Comparison of ENCODE assay signal across 10 cellular contexts in genomic region chr10:71396714-71397339, GRCh38. TPM values are rescaled to one million over a fixed set of nuclear protein-coding genes. Genes with fewer than 3 reads are reported as not detected.
DNase-seq lines count a peak whose midpoint lies in the region; ATAC-seq and TF ChIP-seq lines count a peak whose summit lies in the region.
"Had no signal": no experiment of that assay in that cellular context is flagged by ENCODE, and none has a peak within 500 bp of the region (broad histone marks: within the 10 kb centered on the region; RNA-seq: fewer than 3 reads in every experiment).

Gene CDH23 (plus strand): TSS chr10:71396920. CDS start chr10:71439832, 42,912 bp downstream.

- no peaks in the 10 kb centered on the region for H3K79me2 ChIP-seq in trophoblast cell (ENCODE audit: control insufficient read depth, insufficient read depth, low read length, poor library complexity)

- no peak within 1 kb of the TSS for H3K14ac ChIP-seq in trophoblast cell (ENCODE audit: low read length)

- H3K4me3 ChIP-seq in SJSA1 = peak within 1 kb of the TSS; percentile 27
- H3K4me3 ChIP-seq in gastroesophageal sphincter = peak within 1 kb of the TSS; percentile 57 to 70
- H3K4me3 ChIP-seq in trophoblast cell (ENCODE audit: low read depth, low read length) = peak within 1 kb of the TSS; percentile 33

- H3K9ac ChIP-seq in trophoblast cell (ENCODE audit: low read length) = no peak within 1 kb of the TSS

- no peak within 1 kb of the TSS for H4K91ac ChIP-seq in trophoblast cell (ENCODE audit: low read depth, low read length)

- no peak within 1 kb of the TSS for H2AFZ ChIP-seq in trophoblast cell (ENCODE audit: insufficient read depth, low read length, poor library complexity)

- H3K79me1 ChIP-seq in trophoblast cell (ENCODE audit: low read length) = no peaks in the 10 kb centered on the region

- H3K27ac ChIP-seq in SJSA1 = no peak within 1 kb of the TSS
- H3K27ac ChIP-seq in gastroesophageal sphincter = peak within 1 kb of the TSS in 3 of 4 donors; percentile 76 to 88 (median 85)
- no peak within 1 kb of the TSS for H3K27ac ChIP-seq in trophoblast cell (ENCODE audit: low read depth, low read length)
- H3K27ac ChIP-seq: C4-2B had no signal

- no peak within 1 kb of the TSS for H2BK5ac ChIP-seq in trophoblast cell (ENCODE audit: low read depth, low read length, poor library complexity)

- H3K23ac ChIP-seq in trophoblast cell (ENCODE audit: low read length) = no peak within 1 kb of the TSS

- H3K4me2 ChIP-seq in trophoblast cell (ENCODE audit: low read length) = peak within 1 kb of the TSS; percentile 60

- no peaks in the 10 kb centered on the region for H3K36me3 ChIP-seq in SJSA1
- no peaks in the 10 kb centered on the region for H3K36me3 ChIP-seq in gastroesophageal sphincter
- H3K36me3 ChIP-seq in trophoblast cell (ENCODE audit: control insufficient read depth in 1 of 2, insufficient read depth in 2 of 2, low read length in 2 of 2) = no peaks in the 10 kb centered on the region

- peak in 1 of 4 experiments; percentile 7 for TF ChIP-seq CTCF in gastroesophageal sphincter (IDR thresholded peaks at IDR 0.05)

- DNase-seq in NCI-H82 (lab: John Stamatoyannopoulos, UW) (peak; percentile 65), NCI-H82 treated with DMSO at 0.1 percent for 48 hours (lab: John Stamatoyannopoulos, UW; ENCODE audit: unreplicated experiment) (no peak), SJSA1 (ENCODE audit: low read depth in 1 of 2, low spot score in 2 of 2) (peak; percentile 23 to 43), trophoblast cell (peak; percentile 42 to 69), SHP77 (lab: John Stamatoyannopoulos, UW) (no peak), ACHN (no peak)

- ATAC-seq in gastroesophageal sphincter (peak; percentile 75), HG03039 (IDR thresholded peaks at IDR 0.05; ENCODE audit: unreplicated experiment) (no peak)

- WGBS in gastroesophageal sphincter (ENCODE audit: low coverage in 1 of 2), 2 donors = no CpG with 5 or more reads among the region's 97 CpGs
- no CpG with 5 or more reads among the region's 97 CpGs for WGBS in trophoblast cell (ENCODE audit: extremely low coverage, insufficient coverage, insufficient read length)

- H3K27me3 ChIP-seq in SJSA1 (replicated peaks) (peaks cover 57% of the 10 kb centered on the region), gastroesophageal sphincter (peaks cover 27% of the 10 kb centered on the region), trophoblast cell (ENCODE audit: insufficient read depth, low read length) (peaks cover 24% of the 10 kb centered on the region)

- H3K4ac ChIP-seq in trophoblast cell (ENCODE audit: low read depth, low read length) = no peak within 1 kb of the TSS

- no peak within 1 kb of the TSS for H4K12ac ChIP-seq in trophoblast cell (ENCODE audit: low read depth, low read length)

- H2AK5ac ChIP-seq in trophoblast cell (ENCODE audit: low read length) = no peak within 1 kb of the TSS

- H3K4me1 ChIP-seq in SJSA1 (replicated peaks) = peaks cover 15% of the 10 kb centered on the region
- peaks cover 0 to 30% (median 16%) of the 10 kb centered on the region in 3 donors for H3K4me1 ChIP-seq in gastroesophageal sphincter
- peaks cover 4 to 6% of the 10 kb centered on the region in 2 experiments for H3K4me1 ChIP-seq in trophoblast cell (ENCODE audit: control insufficient read depth in 1 of 2, insufficient read depth in 2 of 2, low read length in 2 of 2)

- TF ChIP-seq POLR2A in gastroesophageal sphincter (IDR thresholded peaks at IDR 0.05) = no peak

- H3K18ac ChIP-seq in trophoblast cell (ENCODE audit: low read length) = no peak within 1 kb of the TSS

- no peak for TF ChIP-seq EP300 in gastroesophageal sphincter (IDR thresholded peaks at IDR 0.05)

- no peak within 1 kb of the TSS for H2BK120ac ChIP-seq in trophoblast cell (ENCODE audit: insufficient read depth, low read length, poor library complexity)

- no peak within 1 kb of the TSS for H2BK12ac ChIP-seq in trophoblast cell (ENCODE audit: low read length)

- no peak within 1 kb of the TSS for H4K8ac ChIP-seq in trophoblast cell (ENCODE audit: low read depth, low read length)

- peaks cover 2% of the 10 kb centered on the region; the same call in 1 of the 2 replicates for H3K9me3 ChIP-seq in SJSA1 (replicated peaks)
- H3K9me3 ChIP-seq in gastroesophageal sphincter = no peaks in the 10 kb centered on the region
- H3K9me3 ChIP-seq in trophoblast cell (ENCODE audit: insufficient read depth, low read depth, low read length) = peaks cover 3% of the 10 kb centered on the region

- in situ Hi-C loops in ACHN (cut with HindIII; ENCODE audit: low pct_ligation_motif_present, low pct_unique_long_range_greater_than_20kb, low sequenced_read_pairs) = no loop called here

RNA-seq across cellular contexts. Expression of gene CDH23, which starts in this region (rescaled TPM):
- 0.16 and 0.37 TPM in 2 replicates for total RNA-seq in SJSA1 (2014; rRNA removed; shearing (Covaris generic))
- 10 to 100 TPM in 3 of 4 donors, 1 to 10 TPM in 1; 5.1 to 33.5 (median 16.2) TPM for total RNA-seq in gastroesophageal sphincter
- 0.07 and 0.10 TPM in 2 replicates for polyA plus RNA-seq in trophoblast cell (2013)
- total RNA-seq: RPMI7951 had no signal

Comparison
In these comparisons a context has a peak if more than half of its experiments do, and no peak if none do; other contexts are left out.
1. DNase-seq: peak in NCI-H82 (single experiment) and trophoblast cell (2 of 2); none in NCI-H82 treated with DMSO at 0.1 percent for 48 hours (single experiment), SHP77 (0 of 2) and ACHN (single experiment).
2. Peak in DNase-seq and H3K4me3 ChIP-seq in SJSA1; RNA of the gene not detected or under 1 TPM.
3. H3K27ac ChIP-seq: peak in gastroesophageal sphincter (3 of 4); none in SJSA1 (single experiment) and trophoblast cell (single experiment).
4. Peak in every context shown above with its lines, with median percentiles within 50 percentile points of each other: H3K4me3 ChIP-seq.